Comparison of ENCODE assay signal across 14 cellular contexts in genomic region chr3:133138017-133138416, GRCh38.
DNase-seq lines count a peak whose midpoint lies in the region; ATAC-seq and TF ChIP-seq lines count a peak whose summit lies in the region.
"Had no signal": no experiment of that assay in that cellular context is flagged by ENCODE, and none has a peak within 500 bp of the region (broad histone marks: within the 10 kb centered on the region; RNA-seq: fewer than 3 reads in every experiment).

No MANE protein-coding gene starts in this region.

- ATAC-seq in GM18870 (IDR thresholded peaks at IDR 0.05; ENCODE audit: unreplicated experiment) (peak; percentile 90), GM21526 (IDR thresholded peaks at IDR 0.05; ENCODE audit: low FRiP score, unreplicated experiment) (peak; percentile 83), HG03064 (IDR thresholded peaks at IDR 0.05; ENCODE audit: low read depth, unreplicated experiment) (peak; percentile 76), gastrocnemius medialis (no peak)
- ATAC-seq: lower lobe of right lung had no signal

- H3F3A ChIP-seq in smooth muscle cell (ENCODE audit: low read depth): no peaks in the 10 kb centered on the region

- no peak for TF ChIP-seq CTCF in gastrocnemius medialis (IDR thresholded peaks at IDR 0.05 in 4 of 5, conservative IDR thresholded peaks at IDR 0.05 in 1 of 5)
- TF ChIP-seq CTCF in smooth muscle cell (IDR thresholded peaks at IDR 0.05; ENCODE audit: borderline replicate concordance, insufficient read depth, poor library complexity, severe bottlenecking): no peak

- no peak overlapping the region for H3K9ac ChIP-seq in smooth muscle cell (ENCODE audit: low read depth)

- WGBS in smooth muscle cell (ENCODE audit: low lambda C conversion rate): 79% methylated on average over 1 of the region's 1 CpG

- intact Hi-C loops in gastrocnemius medialis (cut with DNase I; ENCODE audit: low total_unique reads): no loop called here

- H3K4me3 ChIP-seq in gastrocnemius medialis (no peak overlapping the region), smooth muscle cell (no peak overlapping the region)
- H3K4me3 ChIP-seq: lower lobe of right lung had no signal

- H3K4me1 ChIP-seq in gastrocnemius medialis: peaks cover 6% of the 10 kb centered on the region in 2 donors
- H3K4me1 ChIP-seq in smooth muscle cell (ENCODE audit: low read depth): no peaks in the 10 kb centered on the region
- H3K4me1 ChIP-seq: lower lobe of right lung had no signal

- H2AFZ ChIP-seq in smooth muscle cell (ENCODE audit: low read depth): no peak overlapping the region

- H3K4me2 ChIP-seq in smooth muscle cell: no peak overlapping the region

- no peaks in the 10 kb centered on the region for H3K9me3 ChIP-seq in gastrocnemius medialis
- no peaks in the 10 kb centered on the region for H3K9me3 ChIP-seq in smooth muscle cell (replicated peaks; ENCODE audit: low read depth)
- H3K9me3 ChIP-seq: lower lobe of right lung had no signal

- in situ Hi-C loops in gastrocnemius medialis (cut with MboI; ENCODE audit: low sequenced_read_pairs in 4 of 4): no loop called here

- DNase-seq in NOMO-1 treated with dmso at 0.1 percent for 144 hours (lab: John Stamatoyannopoulos, UW; ENCODE audit: unreplicated experiment) (peak; percentile 8), NCI-H2171 (lab: John Stamatoyannopoulos, UW) (no peak), gastrocnemius medialis (no peak), midbrain (lab: John Stamatoyannopoulos, UW) (no peak), smooth muscle cell (lab: John Stamatoyannopoulos, UW; ENCODE audit: unreplicated experiment) (no peak)
- DNase-seq: endodermal cell; lower lobe of right lung; NCI-H1417; posterior cingulate gyrus; stimulated activated CD4-positive, alpha-beta T cell treated with anti-CD3 and anti-CD28 coated beads, Interleukin-4, amount 100 ng/mL, for 24 hours; T-helper 2 cell had no signal

- H4K20me1 ChIP-seq in smooth muscle cell (ENCODE audit: low read depth): no peaks in the 10 kb centered on the region

- H3K27me3 ChIP-seq in gastrocnemius medialis (no peaks in the 10 kb centered on the region), smooth muscle cell (ENCODE audit: low read depth) (no peaks in the 10 kb centered on the region)

- H3K36me3 ChIP-seq in gastrocnemius medialis (no peaks in the 10 kb centered on the region), smooth muscle cell (ENCODE audit: low read depth) (no peaks in the 10 kb centered on the region)
- H3K36me3 ChIP-seq: lower lobe of right lung had no signal

- TF ChIP-seq POLR2A in gastrocnemius medialis (IDR thresholded peaks at IDR 0.05): no peak

- H3K79me2 ChIP-seq in smooth muscle cell (ENCODE audit: low read depth): no peaks in the 10 kb centered on the region

- H3K27ac ChIP-seq in gastrocnemius medialis: no peak overlapping the region
- no peak overlapping the region for H3K27ac ChIP-seq in smooth muscle cell (ENCODE audit: low read depth)
- H3K27ac ChIP-seq: lower lobe of right lung had no signal

Comparison
In these comparisons a context has a peak if more than half of its experiments do, and no peak if none do; other contexts are left out.
1. ATAC-seq: peak in GM18870 (single experiment), GM21526 (single experiment) and HG03064 (single experiment); none in gastrocnemius medialis (0 of 2).